Comparison of ENCODE assay signal across 2 cellular contexts in the genomic region with DNA sequence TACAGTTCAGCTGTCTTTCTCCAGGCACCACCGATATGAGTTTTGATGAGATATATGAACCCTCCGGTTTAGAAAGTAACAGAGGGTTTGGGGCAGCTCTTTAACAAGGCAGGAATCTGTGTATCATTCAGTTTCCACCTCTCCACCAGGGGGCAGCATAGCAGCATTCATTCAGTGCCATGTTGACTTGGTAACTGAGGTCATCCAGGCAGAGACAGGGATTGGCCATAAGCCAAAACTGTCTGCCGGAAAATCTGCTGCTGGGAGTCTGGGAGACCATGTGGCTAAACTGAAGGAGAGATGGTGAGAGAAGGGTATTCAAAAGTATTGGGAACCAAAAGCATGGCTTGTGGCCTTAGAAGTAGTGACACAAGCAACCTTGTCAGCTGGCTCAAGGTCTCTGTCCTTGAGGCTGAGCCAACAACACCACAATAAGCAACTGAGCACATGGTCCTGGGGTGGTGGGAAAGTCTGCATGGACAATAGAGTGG.
TF ChIP-seq lines count a peak whose summit lies in the region.

No MANE protein-coding gene starts in this region.

TF ChIP-seq in HCT116, 20 proteins besides CTCF, POLR2A, EP300 and RAD21 (continued from another document):
- TF ChIP-seq SRF (IDR thresholded peaks at IDR 0.05; ENCODE audit: low read depth) = no peak
- no peak for TF ChIP-seq ZNF274 (IDR thresholded peaks at IDR 0.05; ENCODE audit: low read depth, low read length)

TF ChIP-seq in H1, 55 proteins besides CTCF, POLR2A, EP300 and RAD21 (continued from another document):
- no peak for TF ChIP-seq HDAC6 (IDR thresholded peaks at IDR 0.05; ENCODE audit: low read depth, low read length)
- peak; percentile 89 for TF ChIP-seq RFX5 (IDR thresholded peaks at IDR 0.05; ENCODE audit: borderline replicate concordance, low read depth, low read length)
- no peak for TF ChIP-seq EGR1 (IDR thresholded peaks at IDR 0.05; ENCODE audit: borderline replicate concordance, low read depth, low read length)
- TF ChIP-seq JUND (IDR thresholded peaks at IDR 0.05; ENCODE audit: low read length) = peak; percentile 75
- TF ChIP-seq, protein P1, sequence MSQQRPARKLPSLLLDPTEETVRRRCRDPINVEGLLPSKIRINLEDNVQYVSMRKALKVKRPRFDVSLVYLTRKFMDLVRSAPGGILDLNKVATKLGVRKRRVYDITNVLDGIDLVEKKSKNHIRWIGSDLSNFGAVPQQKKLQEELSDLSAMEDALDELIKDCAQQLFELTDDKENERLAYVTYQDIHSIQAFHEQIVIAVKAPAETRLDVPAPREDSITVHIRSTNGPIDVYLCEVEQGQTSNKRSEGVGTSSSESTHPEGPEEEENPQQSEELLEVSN (IDR thresholded peaks at IDR 0.05) = peak; percentile 93; the same call in 1 of the 2 replicates
- no peak for TF ChIP-seq SP1 (IDR thresholded peaks at IDR 0.05; ENCODE audit: low read depth, low read length)
- TF ChIP-seq SIN3A (conservative IDR thresholded peaks at IDR 0.05 in 1 of 2, IDR thresholded peaks at IDR 0.05 in 1 of 2; ENCODE audit: low read depth in 1 of 2, low read length in 2 of 2) = no peak
- TF ChIP-seq SRF (IDR thresholded peaks at IDR 0.05; ENCODE audit: low read depth, low read length) = no peak
- TF ChIP-seq ATF2 (IDR thresholded peaks at IDR 0.05; ENCODE audit: low read length) = 0 out of 2 replicates have a peak, but pooled peaks have one; percentile 59
- TF ChIP-seq TCF12 (IDR thresholded peaks at IDR 0.05; ENCODE audit: low read depth, low read length) = no peak
- no peak for TF ChIP-seq MAFK (IDR thresholded peaks at IDR 0.05; ENCODE audit: low read depth, low read length)
- no peak for TF ChIP-seq POU5F1 (IDR thresholded peaks at IDR 0.05; ENCODE audit: low read depth, low read length)
- no peak for TF ChIP-seq CHD1 (IDR thresholded peaks at IDR 0.05; ENCODE audit: low read depth, low read length)
- TF ChIP-seq YY1 (IDR thresholded peaks at IDR 0.05; ENCODE audit: low read depth, low read length) = peak; percentile 67; the same call in 1 of the 2 replicates
- TF ChIP-seq CBX5 (IDR thresholded peaks at IDR 0.05; ENCODE audit: low read depth, low read length) = no peak
- TF ChIP-seq NANOG (IDR thresholded peaks at IDR 0.05; ENCODE audit: insufficient read depth, low read depth, low read length, poor library complexity, severe bottlenecking) = no peak
- TF ChIP-seq, protein P2, sequence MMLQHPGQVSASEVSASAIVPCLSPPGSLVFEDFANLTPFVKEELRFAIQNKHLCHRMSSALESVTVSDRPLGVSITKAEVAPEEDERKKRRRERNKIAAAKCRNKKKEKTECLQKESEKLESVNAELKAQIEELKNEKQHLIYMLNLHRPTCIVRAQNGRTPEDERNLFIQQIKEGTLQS (IDR thresholded peaks at IDR 0.05; ENCODE audit: insufficient read depth, low read depth, low read length) = no peak
- TF ChIP-seq TEAD4 (IDR thresholded peaks at IDR 0.05; ENCODE audit: low read depth, low read length) = 0 out of 2 replicates have a peak, but pooled peaks have one; percentile 26
- TF ChIP-seq, protein P3, sequence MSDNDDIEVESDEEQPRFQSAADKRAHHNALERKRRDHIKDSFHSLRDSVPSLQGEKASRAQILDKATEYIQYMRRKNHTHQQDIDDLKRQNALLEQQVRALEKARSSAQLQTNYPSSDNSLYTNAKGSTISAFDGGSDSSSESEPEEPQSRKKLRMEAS (IDR thresholded peaks at IDR 0.05) = peak; percentile 83
- TF ChIP-seq SUZ12 (IDR thresholded peaks at IDR 0.05; ENCODE audit: low read length) = no peak
- no peak for TF ChIP-seq FOSL1 (IDR thresholded peaks at IDR 0.05; ENCODE audit: insufficient read depth, low read depth, low read length)
